ENCODE assay signal across 28 cellular contexts in the genomic region with DNA sequence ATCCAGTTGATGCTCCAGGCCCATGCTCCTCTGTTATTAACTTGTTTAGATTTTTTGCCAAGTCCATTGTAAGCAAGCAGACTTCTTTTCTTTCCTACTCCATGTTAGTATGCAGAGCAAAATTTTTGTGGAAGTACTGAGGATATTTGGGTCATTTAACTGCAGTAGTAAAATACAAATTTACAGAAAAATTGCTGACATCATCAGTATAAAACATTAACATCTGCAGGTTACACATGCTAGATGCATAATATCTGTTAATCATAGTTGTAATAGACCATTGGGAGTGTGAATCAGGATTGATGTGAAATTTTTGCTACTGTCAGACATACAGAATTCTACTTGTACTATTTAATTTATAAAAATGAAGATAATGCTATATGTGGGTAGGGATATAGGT.
"Had no signal": no experiment of that assay in that cellular context is flagged by ENCODE, and none has a peak within 500 bp of the region (broad histone marks: within the 10 kb centered on the region; RNA-seq: fewer than 3 reads in every experiment).

No MANE protein-coding gene starts in this region.

- H3K27ac ChIP-seq: neural progenitor cell, ovary, parathyroid adenoma, psoas muscle, skin epidermis, spleen, suprapubic skin, testis, tibial artery, transverse colon, upper lobe of right lung, uterus had no signal

- ATAC-seq: natural killer cell; psoas muscle; right cardiac atrium; sciatic nerve; stimulated activated memory B cell treated with anti-CD40 and anti-IgM and Interleukin-4, amounts not matched to agents 10 μg/mL and 1 μg/mL and 100 μg/mL, for 72 hours; stimulated activated naive CD8-positive, alpha-beta T cell treated with anti-CD3 and anti-CD28 coated beads, Interleukin-15, amount 100 ng/mL, for 72 hours; stimulated activated naive CD8-positive, alpha-beta T cell treated with anti-CD3 and anti-CD28 coated beads, Interleukin-15, Interleukin-2, amounts not matched to agents 100 U/mL and 50 U/mL, for 24 hours; upper lobe of right lung had no signal

- H3K36me3 ChIP-seq: neural progenitor cell, ovary, spleen, suprapubic skin, tibial artery, transverse colon, upper lobe of right lung, uterus had no signal

- H3K9me3 ChIP-seq: ovary, psoas muscle, suprapubic skin, testis, tibial artery, transverse colon, upper lobe of right lung, uterus had no signal

- H3K9ac ChIP-seq: neural progenitor cell, parathyroid adenoma had no signal

- H3K4me1 ChIP-seq: neural progenitor cell, parathyroid adenoma, psoas muscle, spleen, suprapubic skin, testis, tibial artery, transverse colon, upper lobe of right lung, uterus had no signal

- H3K79me2 ChIP-seq: parathyroid adenoma had no signal

- H3K27me3 ChIP-seq: neural progenitor cell, ovary, spleen, suprapubic skin, testis, tibial artery, transverse colon, upper lobe of right lung, uterus had no signal

- H3K4me2 ChIP-seq: neural progenitor cell, smooth muscle cell had no signal

- DNase-seq: natural killer cell; occipital lobe; ovary; posterior cingulate gyrus; psoas muscle; right cardiac atrium; spleen; stimulated activated CD4-positive, alpha-beta T cell treated with anti-CD3 and anti-CD28 coated beads, Interleukin-12 subunit alpha, Interleukin-12 subunit beta, amount 100 ng/mL, for 4 hours; stimulated activated CD4-positive, alpha-beta T cell treated with anti-CD3 and anti-CD28 coated beads, Interleukin-1b, Interleukin-23, amount 100 ng/mL, for 48 hours; stimulated activated CD4-positive, alpha-beta T cell treated with anti-CD3 and anti-CD28 coated beads, Interleukin-4, amount 100 ng/mL, for 1 hour; stimulated activated CD4-positive, alpha-beta T cell treated with anti-CD3 and anti-CD28 coated beads, Interleukin-4, amount 100 ng/mL, for 4 hours; stimulated activated CD8-positive, alpha-beta memory T cell treated with anti-CD3 and anti-CD28 coated beads, Interleukin-4, amount 100 ng/mL, for 48 hours; stimulated activated naive CD4-positive, alpha-beta T cell; stimulated activated naive CD8-positive, alpha-beta T cell treated with anti-CD3 and anti-CD28 coated beads, Interleukin-15, amount 100 ng/mL, for 72 hours; stimulated activated naive CD8-positive, alpha-beta T cell treated with anti-CD3 and anti-CD28 coated beads, Interleukin-15, Interleukin-2, amounts not matched to agents 100 U/mL and 50 U/mL, for 24 hours; substantia nigra; testis; tibial artery; transverse colon; upper lobe of right lung; uterus had no signal

- H3K4me3 ChIP-seq: neural progenitor cell, ovary, psoas muscle, skin epidermis, smooth muscle cell, spleen, suprapubic skin, testis, tibial artery, transverse colon, upper lobe of right lung, uterus had no signal

- H2AFZ ChIP-seq: neural progenitor cell, parathyroid adenoma had no signal
